27 cellular contexts compared by ENCODE assay signal in genomic region chr21:34330055-34330454, GRCh38. TPM values are rescaled to one million over a fixed set of nuclear protein-coding genes. Genes with fewer than 3 reads are reported as not detected.
"Had no signal": no experiment of that assay in that cellular context is flagged by ENCODE, and none has a peak within 500 bp of the region (broad histone marks: within the 10 kb centered on the region; RNA-seq: fewer than 3 reads in every experiment).

No MANE protein-coding gene starts in this region.

- H3K4me1 ChIP-seq: foreskin keratinocyte had no signal

- H3K4me3 ChIP-seq: hepatocyte, lung, thyroid gland had no signal

- H3K27ac ChIP-seq: foreskin keratinocyte, hepatocyte, thyroid gland had no signal

- H3K27ac Mint-ChIP-seq: activated naive CD4-positive, alpha-beta T cell treated with anti-CD3 and anti-CD28 coated beads, Interleukin-2, amount 10 ng/mL, durations not matched to agents 7 days and 5 days; activated naive CD8-positive, alpha-beta T cell treated with anti-CD3 and anti-CD28 coated beads, Interleukin-2, amount 50 U/mL, for 24 hours; brain; effector memory CD8-positive, alpha-beta T cell; nephron progenitor cell had no signal

- H3K4me2 ChIP-seq: hepatocyte had no signal

- H3K9me3 ChIP-seq: thyroid gland had no signal

- H3K36me3 Mint-ChIP-seq: activated naive CD4-positive, alpha-beta T cell treated with anti-CD3 and anti-CD28 coated beads, Interleukin-2, amount 10 ng/mL, durations not matched to agents 7 days and 5 days; brain had no signal

- H2AFZ ChIP-seq: hepatocyte had no signal

- H3K4me1 Mint-ChIP-seq: activated naive CD4-positive, alpha-beta T cell treated with anti-CD3 and anti-CD28 coated beads, Interleukin-2, amount 10 ng/mL, durations not matched to agents 7 days and 5 days; activated naive CD8-positive, alpha-beta T cell treated with anti-CD3 and anti-CD28 coated beads, Interleukin-2, amount 50 U/mL, for 24 hours; brain had no signal

- H3K27me3 Mint-ChIP-seq: activated naive CD8-positive, alpha-beta T cell treated with anti-CD3 and anti-CD28 coated beads, Interleukin-2, amount 50 U/mL, for 24 hours had no signal

- H3K36me3 ChIP-seq: thyroid gland had no signal

- H3K9me3 Mint-ChIP-seq: activated naive CD4-positive, alpha-beta T cell treated with anti-CD3 and anti-CD28 coated beads, Interleukin-2, amount 10 ng/mL, durations not matched to agents 7 days and 5 days; activated naive CD8-positive, alpha-beta T cell treated with anti-CD3 and anti-CD28 coated beads, Interleukin-2, amount 50 U/mL, for 24 hours; effector memory CD8-positive, alpha-beta T cell had no signal

- H3K79me2 ChIP-seq: hepatocyte had no signal

- H3K27me3 ChIP-seq: hepatocyte, thyroid gland had no signal

- H3K4me3 Mint-ChIP-seq: activated naive CD4-positive, alpha-beta T cell treated with anti-CD3 and anti-CD28 coated beads, Interleukin-2, amount 10 ng/mL, durations not matched to agents 7 days and 5 days; activated naive CD8-positive, alpha-beta T cell treated with anti-CD3 and anti-CD28 coated beads, Interleukin-2, amount 50 U/mL, for 24 hours; brain; effector memory CD8-positive, alpha-beta T cell; nephron progenitor cell had no signal

- DNase-seq: activated CD4-positive, alpha-beta T cell treated with anti-CD3 and anti-CD28 coated beads, Interleukin-2, amount 50 U/mL, for 1 hour; activated CD4-positive, CD25-positive, alpha-beta regulatory T cell treated with anti-CD3 and anti-CD28 coated beads, Interleukin-2, amount 50 U/mL, for 72 hours; activated CD8-positive, alpha-beta memory T cell treated with anti-CD3 and anti-CD28 coated beads, Interleukin-2, amount 50 U/mL, for 4 hours; activated effector memory CD4-positive, alpha-beta T cell treated with Interleukin-2 at 50 U/mL for 16 hours; activated naive CD4-positive, alpha-beta T cell treated with anti-CD3 and anti-CD28 coated beads, Interleukin-2, amount 10 ng/mL, durations not matched to agents 7 days and 5 days; activated naive CD8-positive, alpha-beta T cell treated with anti-CD3 and anti-CD28 coated beads, Interleukin-2, amount 50 U/mL, for 24 hours; activated T-cell treated with anti-CD3 and anti-CD28 coated beads, Interleukin-2, amount 50 U/mL, for 48 hours; anterior cingulate cortex; caudate nucleus; effector memory CD8-positive, alpha-beta T cell; foreskin keratinocyte; midbrain; nephron progenitor cell; occipital lobe; retina; stimulated activated CD4-positive, alpha-beta T cell treated with anti-CD3 and anti-CD28 coated beads, Interleukin-2, amount 100 ng/mL, for 24 hours; stimulated activated naive CD4-positive, alpha-beta T cell treated with Interleukin-2 at 50 U/mL for 16 hours; T1000; thyroid gland had no signal

RNA-seq across cellular contexts. Expression of gene KCNE2, which starts 33.8 kb away (rescaled TPM):
- total RNA-seq: dermis microvascular lymphatic vessel endothelial cell, foreskin keratinocyte, left lobe of liver, occipital lobe, posterior vena cava, subcutaneous adipose tissue, ureter had no signal
